In the genomic region with DNA sequence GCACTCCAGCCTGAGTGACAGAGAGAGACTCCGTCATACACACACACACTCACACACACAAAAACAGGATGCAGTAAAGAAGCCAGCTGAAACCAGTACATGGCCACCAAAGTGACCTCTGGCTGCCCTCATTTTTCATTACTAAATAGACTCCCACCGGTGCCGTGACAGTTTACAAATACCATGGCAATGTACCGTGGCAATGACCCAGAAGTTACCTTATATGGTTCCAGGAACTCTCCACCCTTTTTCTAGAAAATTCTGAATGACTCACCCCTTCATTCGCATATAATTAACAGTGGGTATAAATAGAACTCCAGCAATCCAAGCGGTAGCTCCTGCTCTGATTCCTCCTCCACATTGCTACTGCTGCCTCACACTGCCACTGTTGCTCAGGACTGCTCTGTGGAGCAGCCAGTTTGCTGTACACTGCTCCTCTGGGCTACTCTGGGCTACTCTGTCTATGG, we compare ENCODE assay signal across 9 cellular contexts. TPM values are rescaled to one million over a fixed set of nuclear protein-coding genes. Genes with fewer than 3 reads are reported as not detected.
DNase-seq lines count a peak whose midpoint lies in the region; ATAC-seq, FAIRE-seq and TF ChIP-seq lines count a peak whose summit lies in the region.
"Had no signal": no experiment of that assay in that cellular context is flagged by ENCODE, and none has a peak within 500 bp of the region (broad histone marks: within the 10 kb centered on the region; RNA-seq: fewer than 3 reads in every experiment).

No MANE protein-coding gene starts in this region.

- H3K79me2 ChIP-seq in K562 (ENCODE audit: control insufficient read depth, insufficient read depth, low read length), result no peaks in the 10 kb centered on the region

- peaks cover 9 to 19% of the 10 kb centered on the region in 2 experiments for H3K4me1 ChIP-seq in K562 (replicated peaks in 1 of 2; ENCODE audit: control insufficient read depth in 2 of 2, insufficient read depth in 2 of 2, low read length in 2 of 2)
- peaks cover 0 to 17% (median 6%) of the 10 kb centered on the region in 6 donors for H3K4me1 ChIP-seq in spleen

- 0 out of 6 replicates have a peak, but pooled peaks of 1 of the 3 experiments have one; percentile 3 for TF ChIP-seq CTCF in K562 (IDR thresholded peaks at IDR 0.05 in 2 of 3, conservative IDR thresholded peaks at IDR 0.05 in 1 of 3; ENCODE audit: insufficient read depth in 2 of 3, low read depth in 1 of 3, low read length in 3 of 3)
- no peak for TF ChIP-seq CTCF in kidney epithelial cell (IDR thresholded peaks at IDR 0.05; ENCODE audit: insufficient read depth, low read length, poor library complexity, severe bottlenecking)
- peak in 1 of 11 experiments; percentile 10 for TF ChIP-seq CTCF in spleen (IDR thresholded peaks at IDR 0.05 in 8 of 11, conservative IDR thresholded peaks at IDR 0.05 in 3 of 11)
- no peak for TF ChIP-seq CTCF in GM10248 (IDR thresholded peaks at IDR 0.05; ENCODE audit: control extremely low read depth, extremely low read depth, low read depth, missing control alignments)

- H3K9me3 ChIP-seq in K562 (replicated peaks; ENCODE audit: control insufficient read depth, insufficient read depth, low read depth, low read length) (no peaks in the 10 kb centered on the region), spleen (no peaks in the 10 kb centered on the region)

- intact Hi-C loops in K562 (cut with micrococcal nuclease) (no loop called here), spleen (cut with DNase I; ENCODE audit: low total_unique reads) (no loop called here)

- no peaks in the 10 kb centered on the region for H3K9me1 ChIP-seq in K562 (ENCODE audit: control insufficient read depth, insufficient read depth, low read length)

- TF ChIP-seq RAD21 in K562 (CRISPR knock-in tag; conservative IDR thresholded peaks at IDR 0.05 in 1 of 2, IDR thresholded peaks at IDR 0.05 in 1 of 2), result no peak

- peaks cover 7% of the 10 kb centered on the region for H3K4me1 Mint-ChIP-seq in activated CD8-positive, alpha-beta memory T cell treated with anti-CD3 and anti-CD28 coated beads, Interleukin-2, amount 10 ng/mL, durations not matched to agents 7 days and 5 days

- BruUV-seq in K562 (replicated peaks; lab: Mats Ljungman, UMichigan), result no TSS peak

- no peaks in the 10 kb centered on the region for H3K36me3 Mint-ChIP-seq in activated CD8-positive, alpha-beta memory T cell treated with anti-CD3 and anti-CD28 coated beads, Interleukin-2, amount 10 ng/mL, durations not matched to agents 7 days and 5 days

- peak; percentile 77 for TF ChIP-seq EP300 in K562 (IDR thresholded peaks at IDR 0.05; ENCODE audit: low read length)

- TF ChIP-seq POLR2A in K562 (conservative IDR thresholded peaks at IDR 0.05) (peak; percentile 53), spleen (IDR thresholded peaks at IDR 0.05) (no peak)

- no peaks in the 10 kb centered on the region for H4K20me1 ChIP-seq in K562 (replicated peaks; ENCODE audit: control insufficient read depth, insufficient read depth, low read length)

- peak; percentile 80 for FAIRE-seq in K562 (lab: Jason Lieb, UNC)

- CTCF ChIA-PET in K562 (lab: Yijun Ruan, JAX; ENCODE audit: low intra/inter-chr PET ratio), result no interaction called here
- CTCF ChIA-PET in activated CD8-positive, alpha-beta memory T cell treated with anti-CD3 and anti-CD28 coated beads, Interleukin-2, amount 10 ng/mL, durations not matched to agents 7 days and 5 days (lab: Charles Lee), result no interaction called here
- CTCF ChIA-PET in GM10248 (lab: Yijun Ruan, JAX), result interaction anchor here (1.1 to 2.0 kb wide), 4 partner anchors 12 to 229 kb away, joined by 4 to 6 read pairs (median 4); a partner anchor contains a TSS

- H3K27me3 Mint-ChIP-seq in activated CD8-positive, alpha-beta memory T cell treated with anti-CD3 and anti-CD28 coated beads, Interleukin-2, amount 10 ng/mL, durations not matched to agents 7 days and 5 days, result peaks cover 44% of the 10 kb centered on the region

- no peak overlapping the region for H3K27ac Mint-ChIP-seq in activated CD8-positive, alpha-beta memory T cell treated with anti-CD3 and anti-CD28 coated beads, Interleukin-2, amount 10 ng/mL, durations not matched to agents 7 days and 5 days

- no peak overlapping the region for H3K4me3 Mint-ChIP-seq in activated CD8-positive, alpha-beta memory T cell treated with anti-CD3 and anti-CD28 coated beads, Interleukin-2, amount 10 ng/mL, durations not matched to agents 7 days and 5 days

- no peaks in the 10 kb centered on the region for H3K36me3 ChIP-seq in K562 (ENCODE audit: control insufficient read depth, insufficient read depth, low read length)
- H3K36me3 ChIP-seq in kidney epithelial cell (ENCODE audit: control insufficient read depth, insufficient read depth, low read length), result no peaks in the 10 kb centered on the region
- no peaks in the 10 kb centered on the region for H3K36me3 ChIP-seq in spleen

- POLR2A ChIA-PET in K562 (lab: Yijun Ruan, JAX) (interaction anchor here (0.5 to 1.7 kb wide), 5 partner anchors 8 to 297 kb away, joined by 3 to 5 read pairs (median 3); no protein-coding TSS in a partner anchor), GM10248 (lab: Yijun Ruan, JAX) (no interaction called here)

- H3K9ac ChIP-seq in K562 (ENCODE audit: insufficient read depth in 1 of 2, low read depth in 2 of 2, low read length in 2 of 2), result peak overlapping the region; percentile 20 to 58; a peak in 1 of 4 replicates

- peak overlapping the region; percentile 55 for H2AFZ ChIP-seq in K562 (ENCODE audit: low read depth, low read length)

- H3K27me3 ChIP-seq in K562 (ENCODE audit: control insufficient read depth in 2 of 2, insufficient read depth in 2 of 2, low read length in 2 of 2), result no peaks in the 10 kb centered on the region
- no peaks in the 10 kb centered on the region for H3K27me3 ChIP-seq in kidney epithelial cell (ENCODE audit: control insufficient read depth, insufficient read depth, low read length)
- no peaks in the 10 kb centered on the region for H3K27me3 ChIP-seq in spleen (replicated peaks in 1 of 7)

- 0% methylated on average over 6 of the region's 6 CpGs for WGBS in K562 (ENCODE audit: insufficient coverage, low coverage, missing lambda C conversion rate)
- WGBS in spleen, 5 donors, result 32 to 66% (median 53%) methylated on average over 6 of the region's 6 CpGs

- H3K4me3 ChIP-seq in K562 (no peak overlapping the region), kidney epithelial cell (ENCODE audit: low read depth, low read length) (no peak overlapping the region), spleen (no peak overlapping the region)

- H3K9me3 Mint-ChIP-seq in activated CD8-positive, alpha-beta memory T cell treated with anti-CD3 and anti-CD28 coated beads, Interleukin-2, amount 10 ng/mL, durations not matched to agents 7 days and 5 days (ENCODE audit: low read depth), result no peaks in the 10 kb centered on the region

- DNase-seq in HT-29 (ENCODE audit: low spot score), result peak; percentile 39
- DNase-seq in K562 (ENCODE audit: extremely low read depth in 1 of 4, low spot score in 3 of 4), result peak; percentile 20 to 78 (median 44)
- peak; percentile 63 for DNase-seq in kidney epithelial cell (ENCODE audit: low read depth)
- no peak for DNase-seq in spleen
- no peak for DNase-seq in DMS153 treated with DMSO at 0.1 percent for 48 hours (lab: John Stamatoyannopoulos, UW; ENCODE audit: unreplicated experiment)
- DNase-seq in activated effector memory CD4-positive, alpha-beta T cell treated with anti-CD3 and anti-CD28 coated beads, Interleukin-2, amount 50 U/mL, for 16 hours, result no peak
- no peak for DNase-seq in activated CD8-positive, alpha-beta memory T cell treated with anti-CD3 and anti-CD28 coated beads, Interleukin-2, amount 10 ng/mL, durations not matched to agents 7 days and 5 days
- no peak for DNase-seq in GM10248 (ENCODE audit: extremely low spot score)
- DNase-seq: activated CD4-positive, alpha-beta T cell treated with anti-CD3 and anti-CD28 coated beads, Interleukin-2, amount 50 U/mL, for 1 hour had no signal

- ATAC-seq in K562, result peak; percentile 94
- ATAC-seq in activated CD8-positive, alpha-beta memory T cell treated with anti-CD3 and anti-CD28 coated beads, Interleukin-2, amount 10 ng/mL, durations not matched to agents 7 days and 5 days, result no peak

- in situ Hi-C loops in K562 (cut with MboI), result no loop called here

- H3K27ac ChIP-seq in K562 (ENCODE audit: extremely low read depth, low read depth, low read length) (peak overlapping the region; percentile 64; the same call in 2 of the 3 replicates), spleen (peak overlapping the region in 6 of 8 donors; percentile 37 to 56 (median 48))

- peak overlapping the region; percentile 16; the same call in 1 of the 2 replicates for H3K4me2 ChIP-seq in K562 (ENCODE audit: insufficient read depth, low read length)

RNA-seq across cellular contexts. Expression of a gene that starts 57.7 kb away (rescaled TPM):
- 181 and 203 TPM in 2 replicates for total RNA-seq in HT-29 (2014; rRNA removed; shearing (Covaris generic))
- total RNA-seq in K562 (2011; cell fraction: chromatin; rRNA removed; ENCODE audit: low replicate concordance), result 174 and 330 TPM in 2 replicates
- total RNA-seq in K562 (2011; cell fraction: nucleolus; rRNA removed), result 139 and 146 TPM in 2 replicates
- total RNA-seq in K562 (2011; cell fraction: nucleoplasm; rRNA removed), result 189 and 260 TPM in 2 replicates
- total RNA-seq in K562 (2014; rRNA removed) (150 and 171 TPM in 2 replicates), K562 (2014; rRNA removed; fragmentation: Illumina TruSeq; extraction: Trizol) (157 and 183 TPM in 2 replicates), K562 (2015; rRNA removed; fragmentation: Illumina TruSeq; extraction: Trizol) (156 and 164 TPM in 2 replicates), K562 (2021) (128 and 142 TPM in 2 replicates), kidney epithelial cell (80.8 and 93.6 TPM in 2 replicates), spleen (100 to 1,000 TPM; 126 to 261 (median 192) TPM)
- polyA plus RNA-seq in K562 (2011; rRNA removed) (139 and 174 TPM in 2 replicates), K562 (2014; fragmentation: Illumina TruSeq; extraction: Trizol) (150 and 160 TPM in 2 replicates), K562 (2014; fragmentation: Nextera tagmentation; extraction: Ambion mirVana) (10 to 100 TPM; 53.5 to 69.8 TPM), K562 (2014; rRNA removed) (232 and 276 TPM in 2 replicates), spleen (100 to 1,000 TPM; 151 to 181 (median 159) TPM)
- polyA plus RNA-seq in K562 (2011; cell fraction: cytosol; rRNA removed), result 84.9 and 100 TPM in 2 replicates
- 170 and 187 TPM in 2 replicates for polyA plus RNA-seq in K562 (2011; cell fraction: nucleus; rRNA removed)
- 122 and 132 TPM in 2 replicates for polyA plus RNA-seq in K562 (2012)
- 156 and 164 TPM in 2 replicates for polyA minus RNA-seq in K562 (2011; rRNA and poly(A)+ RNA removed)
- 70.9 and 78.5 TPM in 2 replicates for polyA minus RNA-seq in K562 (2011; cell fraction: cytosol; rRNA and poly(A)+ RNA removed)
- 156 and 184 TPM in 2 replicates for polyA minus RNA-seq in K562 (2011; cell fraction: nucleus; rRNA and poly(A)+ RNA removed)
- 100 to 1,000 TPM; 178 to 192 TPM for total RNA-seq in activated CD8-positive, alpha-beta memory T cell treated with anti-CD3 and anti-CD28 coated beads, Interleukin-2, amount 10 ng/mL, durations not matched to agents 7 days and 5 days

RNA-seq across cellular contexts. Expression of a gene that starts 58.0 kb away (rescaled TPM):
- total RNA-seq in HT-29 (2014; rRNA removed; shearing (Covaris generic)), result 10.9 and 14.0 TPM in 2 replicates
- 27.5 and 51.1 TPM in 2 replicates for total RNA-seq in K562 (2011; cell fraction: chromatin; rRNA removed; ENCODE audit: low replicate concordance)
- total RNA-seq in K562 (2011; cell fraction: nucleolus; rRNA removed), result 29.0 and 30.2 TPM in 2 replicates
- 29.8 and 32.3 TPM in 2 replicates for total RNA-seq in K562 (2011; cell fraction: nucleoplasm; rRNA removed)
- total RNA-seq in K562 (2014; rRNA removed), result 15.6 and 15.9 TPM in 2 replicates
- 38.6 and 42.7 TPM in 2 replicates for total RNA-seq in K562 (2014; rRNA removed; fragmentation: Illumina TruSeq; extraction: Trizol)
- 34.1 and 35.0 TPM in 2 replicates for total RNA-seq in K562 (2015; rRNA removed; fragmentation: Illumina TruSeq; extraction: Trizol)
- 29.2 and 30.6 TPM in 2 replicates for total RNA-seq in K562 (2021)
- 25.9 and 36.0 TPM in 2 replicates for polyA plus RNA-seq in K562 (2011; rRNA removed)
- 12.0 and 17.2 TPM in 2 replicates for polyA plus RNA-seq in K562 (2011; cell fraction: cytosol; rRNA removed)
- polyA plus RNA-seq in K562 (2011; cell fraction: nucleus; rRNA removed), result 15.6 and 16.5 TPM in 2 replicates
- polyA plus RNA-seq in K562 (2012), result 33.1 and 37.6 TPM in 2 replicates
- polyA plus RNA-seq in K562 (2014; fragmentation: Illumina TruSeq; extraction: Trizol), result 41.3 and 45.1 TPM in 2 replicates
- polyA plus RNA-seq in K562 (2014; fragmentation: Nextera tagmentation; extraction: Ambion mirVana), result 10 to 100 TPM; 13.4 to 20.7 TPM
- 23.1 and 27.3 TPM in 2 replicates for polyA plus RNA-seq in K562 (2014; rRNA removed)
- polyA minus RNA-seq in K562 (2011; rRNA and poly(A)+ RNA removed), result 35.0 and 37.2 TPM in 2 replicates
- polyA minus RNA-seq in K562 (2011; cell fraction: cytosol; rRNA and poly(A)+ RNA removed), result 19.7 and 26.8 TPM in 2 replicates
- 16.3 and 30.9 TPM in 2 replicates for polyA minus RNA-seq in K562 (2011; cell fraction: nucleus; rRNA and poly(A)+ RNA removed)
- total RNA-seq in kidney epithelial cell, result 11.6 and 15.2 TPM in 2 replicates
- 10 to 100 TPM; 20.9 to 33.4 (median 28.4) TPM for total RNA-seq in spleen
- 10 to 100 TPM; 22.5 to 33.1 (median 26.2) TPM for polyA plus RNA-seq in spleen
- total RNA-seq in activated CD8-positive, alpha-beta memory T cell treated with anti-CD3 and anti-CD28 coated beads, Interleukin-2, amount 10 ng/mL, durations not matched to agents 7 days and 5 days, result 10 to 100 TPM; 46.6 to 50.7 TPM

Comparison
In these comparisons a context has a peak if more than half of its experiments do, and no peak if none do; other contexts are left out.
1. DNase-seq: peak in HT-29 (single experiment), K562 (4 of 4) and kidney epithelial cell (single experiment); none in spleen (single experiment), DMS153 treated with DMSO at 0.1 percent for 48 hours (single experiment), activated effector memory CD4-positive, alpha-beta T cell treated with anti-CD3 and anti-CD28 coated beads, Interleukin-2, amount 50 U/mL, for 16 hours (single experiment), activated CD8-positive, alpha-beta memory T cell treated with anti-CD3 and anti-CD28 coated beads, Interleukin-2, amount 10 ng/mL, durations not matched to agents 7 days and 5 days (single experiment) and GM10248 (single experiment).